Comparison of ENCODE assay signal across 18 cellular contexts in genomic region chr13:45292176-45292575, GRCh38. TPM values are rescaled to one million over a fixed set of nuclear protein-coding genes. Genes with fewer than 3 reads are reported as not detected.
DNase-seq lines count a peak whose midpoint lies in the region; FAIRE-seq and TF ChIP-seq lines count a peak whose summit lies in the region.
"Had no signal": no experiment of that assay in that cellular context is flagged by ENCODE, and none has a peak within 500 bp of the region (broad histone marks: within the 10 kb centered on the region; RNA-seq: fewer than 3 reads in every experiment).

No MANE protein-coding gene starts in this region.

- FAIRE-seq in urothelium cell line (lab: Jason Lieb, UNC), result no peak
- FAIRE-seq: A549 had no signal

- no peak for TF ChIP-seq CTCF in brain microvascular endothelial cell (IDR thresholded peaks at IDR 0.05; ENCODE audit: low read depth, low read length, missing control alignments)

- no peaks in the 10 kb centered on the region for H3K27me3 ChIP-seq in brain microvascular endothelial cell (replicated peaks)
- H3K27me3 ChIP-seq: gastroesophageal sphincter, stomach had no signal

- no peaks in the 10 kb centered on the region for H3K36me3 ChIP-seq in brain microvascular endothelial cell (replicated peaks)

- no peak overlapping the region for H3K4me3 ChIP-seq in brain microvascular endothelial cell (ENCODE audit: low read depth, low read length)
- H3K4me3 ChIP-seq: A549, gastroesophageal sphincter, smooth muscle cell, stomach had no signal

- H3K27ac ChIP-seq in brain microvascular endothelial cell, result no peak overlapping the region
- H3K27ac ChIP-seq: A549, gastroesophageal sphincter, stomach had no signal

- peak; percentile 15 for DNase-seq in activated CD8-positive, alpha-beta memory T cell treated with anti-CD3 and anti-CD28 coated beads, Interleukin-2, amount 50 U/mL, for 48 hours
- DNase-seq in activated CD8-positive, alpha-beta memory T cell treated with anti-CD3 and anti-CD28 coated beads, Interleukin-2, amount 50 U/mL, for 4 hours, result no peak
- DNase-seq in NCI-H226 (peak; percentile 58), dermis blood vessel endothelial cell (peak; percentile 30), urothelium cell line (ENCODE audit: low spot score) (peak; percentile 21), brain microvascular endothelial cell (no peak), MV-4-11 (lab: John Stamatoyannopoulos, UW) (no peak)
- no peak for DNase-seq in activated naive CD4-positive, alpha-beta T cell treated with anti-CD3 and anti-CD28 coated beads, Interleukin-2, amount 50 U/mL, for 16 hours
- DNase-seq: activated CD8-positive, alpha-beta T cell treated with anti-CD3 and anti-CD28 coated beads for 36 hours; activated effector memory CD4-positive, alpha-beta T cell treated with Interleukin-2 at 50 U/mL for 16 hours; effector CD4-positive, alpha-beta T cell; midbrain; NCI-H1092; Right ventricle myocardium superior; stomach had no signal

- in situ Hi-C loops in brain microvascular endothelial cell (cut with HindIII; ENCODE audit: low pct_ligation_motif_present, low sequenced_read_pairs), result loop anchor here (25.0 kb wide), 1 partner anchor 255 kb away; no protein-coding TSS in a partner anchor

RNA-seq across cellular contexts. Expression of gene TPT1, which starts 48.8 kb away (rescaled TPM):
- total RNA-seq in dermis blood vessel endothelial cell, result 2,642 and 4,062 TPM in 2 replicates

Comparison
In these comparisons a context has a peak if more than half of its experiments do, and no peak if none do; other contexts are left out.
1. DNase-seq: peak in activated CD8-positive, alpha-beta memory T cell treated with anti-CD3 and anti-CD28 coated beads, Interleukin-2, amount 50 U/mL, for 48 hours (single experiment), NCI-H226 (single experiment), dermis blood vessel endothelial cell (single experiment) and urothelium cell line (single experiment); none in activated CD8-positive, alpha-beta memory T cell treated with anti-CD3 and anti-CD28 coated beads, Interleukin-2, amount 50 U/mL, for 4 hours (single experiment), brain microvascular endothelial cell (single experiment), MV-4-11 (single experiment) and activated naive CD4-positive, alpha-beta T cell treated with anti-CD3 and anti-CD28 coated beads, Interleukin-2, amount 50 U/mL, for 16 hours (single experiment).